5 cellular contexts compared by ENCODE assay signal in genomic region chr9:41777536-41777935, GRCh38.
DNase-seq lines count a peak whose midpoint lies in the region; TF ChIP-seq lines count a peak whose summit lies in the region.
"Not testable (repeated sequence)": the region's sequence is repeated elsewhere in the genome, so short reads cannot be mapped to it uniquely, and the experiment has no call there.

No MANE protein-coding gene starts in this region.

- not testable (repeated sequence) for H4K91ac ChIP-seq in H9 (ENCODE audit: insufficient read length, low read depth, low read length)

- H3K36me3 Mint-ChIP-seq in H9 (ENCODE audit: insufficient read depth in 1 of 3, low read depth in 3 of 3); endodermal cell (ENCODE audit: low read depth); osteocyte (ENCODE audit: unreplicated experiment): not testable (repeated sequence)

- TF ChIP-seq CTCF in H9 (conservative IDR thresholded peaks at IDR 0.05) (peak; percentile 25; the same call in 1 of the 3 replicates), endodermal cell (conservative IDR thresholded peaks at IDR 0.05) (peak; percentile 32)
- not testable (repeated sequence) for TF ChIP-seq CTCF in osteocyte (IDR thresholded peaks at IDR 0.05)

- not testable (repeated sequence) for H3K4ac ChIP-seq in H9 (ENCODE audit: low read depth, low read length)

- not testable (repeated sequence) for H3K56ac ChIP-seq in H9 (ENCODE audit: insufficient read length, low read depth, low read length)

- H2BK12ac ChIP-seq in H9 (ENCODE audit: insufficient read length, low read depth, low read length), result not testable (repeated sequence)

- H3K23me2 ChIP-seq in H9 (ENCODE audit: insufficient read length, low read depth, low read length, poor library complexity, severe bottlenecking), result not testable (repeated sequence)

- not testable (repeated sequence) for H3K27me3 Mint-ChIP-seq in H9 (ENCODE audit: low read depth); endodermal cell (ENCODE audit: insufficient read depth); osteocyte (ENCODE audit: unreplicated experiment)

- DNase-seq in H9, endodermal cell: not testable (repeated sequence)
- peak; percentile 6 for DNase-seq in Karpas-422
- peak; percentile 84 for DNase-seq in osteocyte (ENCODE audit: extremely low spot score, unreplicated experiment)
- DNase-seq in posterior vena cava (ENCODE audit: low spot score), result peak; percentile 45

- H3K9me2 ChIP-seq in Karpas-422 (replicated peaks; ENCODE audit: insufficient read depth, low read length), result not testable (repeated sequence)

- H3K79me2 ChIP-seq in H9 (ENCODE audit: insufficient read depth, low read length); Karpas-422 (ENCODE audit: low read length): not testable (repeated sequence)

- not testable (repeated sequence) for H2AFZ ChIP-seq in H9 (ENCODE audit: low read length); Karpas-422 (ENCODE audit: low read length)

- H4K8ac ChIP-seq in H9 (replicated peaks; ENCODE audit: insufficient read length, low read depth, low read length), result not testable (repeated sequence)

- not testable (repeated sequence) for H3K9me3 ChIP-seq in H9 (ENCODE audit: control insufficient read depth, low read depth, low read length); Karpas-422 (ENCODE audit: low read length); endodermal cell (ENCODE audit: control insufficient read depth, low read length)

- not testable (repeated sequence) for H3K4me3 Mint-ChIP-seq in H9; endodermal cell; osteocyte (ENCODE audit: unreplicated experiment)

- not testable (repeated sequence) for H3K27me3 ChIP-seq in H9 (ENCODE audit: insufficient read depth, low read length); Karpas-422 (ENCODE audit: low read length); endodermal cell (ENCODE audit: control insufficient read depth, insufficient read depth, low read length, poor library complexity, severe bottlenecking)

- not testable (repeated sequence) for H4K20me1 ChIP-seq in H9 (ENCODE audit: control insufficient read depth, insufficient read depth, insufficient read length); Karpas-422 (ENCODE audit: insufficient read depth, low read depth, low read length)

- H3K79me1 ChIP-seq in H9 (ENCODE audit: insufficient read depth, low read depth, low read length, poor library complexity, severe bottlenecking), result not testable (repeated sequence)

- not testable (repeated sequence) for H3K18ac ChIP-seq in H9 (ENCODE audit: insufficient read length, low read depth, low read length)

- not testable (repeated sequence) for H2BK5ac ChIP-seq in H9 (ENCODE audit: insufficient read length, low read length)

- intact Hi-C loops in posterior vena cava (cut with DNase I), result not testable (repeated sequence)

- H3K27ac ChIP-seq in H9 (ENCODE audit: insufficient read length, low read depth, low read length); Karpas-422 (ENCODE audit: low read length); endodermal cell (ENCODE audit: low read depth, low read length): not testable (repeated sequence)

- WGBS in H9 (ENCODE audit: extremely low coverage, insufficient read length, low lambda C conversion rate), result no CpG with 5 or more reads among the region's 10 CpGs
- no CpG with 5 or more reads among the region's 10 CpGs for WGBS in endodermal cell (ENCODE audit: insufficient coverage in 1 of 2, insufficient read length in 1 of 2), 2 experiments

- H3K9ac ChIP-seq in H9 (ENCODE audit: extremely low read depth, insufficient read length, low read length); Karpas-422 (ENCODE audit: low read length); endodermal cell (ENCODE audit: extremely low read depth, low read length, poor library complexity, severe bottlenecking): not testable (repeated sequence)

- H2BK15ac ChIP-seq in H9 (ENCODE audit: low read depth, low read length), result not testable (repeated sequence)

- H3K4me1 Mint-ChIP-seq in H9; endodermal cell; osteocyte (ENCODE audit: unreplicated experiment): not testable (repeated sequence)

- H3K14ac ChIP-seq in H9 (ENCODE audit: insufficient read depth, low read length), result not testable (repeated sequence)

- H3K4me1 ChIP-seq in H9 (ENCODE audit: insufficient read depth, low read length); Karpas-422 (ENCODE audit: low read length); endodermal cell (ENCODE audit: control insufficient read depth, insufficient read depth, low read length): not testable (repeated sequence)

- not testable (repeated sequence) for H4K5ac ChIP-seq in H9 (ENCODE audit: insufficient read length, low read depth, low read length)

- not testable (repeated sequence) for H2BK120ac ChIP-seq in H9 (ENCODE audit: low read depth, low read length, poor library complexity, severe bottlenecking)

- not testable (repeated sequence) for H3K36me3 ChIP-seq in Karpas-422 (ENCODE audit: insufficient read depth, low read length); endodermal cell (ENCODE audit: control insufficient read depth, insufficient read depth, low read length)

- H3K4me2 ChIP-seq in H9 (ENCODE audit: insufficient read depth, insufficient read length, low read length); Karpas-422 (ENCODE audit: low read depth, low read length, poor library complexity, severe bottlenecking): not testable (repeated sequence)

- H3K9me3 Mint-ChIP-seq in H9; endodermal cell; osteocyte (ENCODE audit: unreplicated experiment): not testable (repeated sequence)

- not testable (repeated sequence) for H3T11ph ChIP-seq in H9 (ENCODE audit: low read length)

- H3K23ac ChIP-seq in H9 (ENCODE audit: insufficient read length, low read depth, low read length), result not testable (repeated sequence)

- not testable (repeated sequence) for H3K27ac Mint-ChIP-seq in H9; endodermal cell; osteocyte (ENCODE audit: unreplicated experiment)

- H2BK20ac ChIP-seq in H9 (ENCODE audit: low read depth, low read length, poor library complexity, severe bottlenecking), result not testable (repeated sequence)

- H2AK5ac ChIP-seq in H9 (ENCODE audit: insufficient read length, low read length), result not testable (repeated sequence)

- not testable (repeated sequence) for H3K4me3 ChIP-seq in Karpas-422 (ENCODE audit: low read length); endodermal cell (ENCODE audit: low read length)
